ENCODE assay signal across 10 cellular contexts in the genomic region with DNA sequence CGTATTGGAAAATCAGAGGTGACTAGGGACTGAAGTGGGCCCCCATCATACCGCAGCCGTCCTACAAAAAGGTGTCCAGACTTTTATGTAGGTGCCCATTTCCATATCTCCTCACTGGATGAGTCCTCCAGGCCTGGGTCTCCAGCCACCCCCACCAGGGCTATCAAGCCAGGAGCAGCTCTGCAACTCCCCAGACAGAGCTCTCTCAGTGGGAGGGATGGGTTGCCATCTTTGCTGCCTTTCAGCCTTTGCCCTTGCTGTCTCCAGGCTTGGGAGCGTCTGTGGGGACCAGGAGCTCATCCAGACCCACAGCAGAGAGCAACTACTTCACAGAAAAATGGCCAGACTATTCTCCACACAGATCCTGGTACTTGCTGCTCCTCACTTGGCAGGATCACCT.
"Had no signal": no experiment of that assay in that cellular context is flagged by ENCODE, and none has a peak within 500 bp of the region (broad histone marks: within the 10 kb centered on the region; RNA-seq: fewer than 3 reads in every experiment).

No MANE protein-coding gene starts in this region.

- H3K4me1 ChIP-seq: HAP-1 had no signal

- H3K4me3 Mint-ChIP-seq: HFFc6, IgD-negative memory B cell had no signal

- H3K4me3 ChIP-seq: GM23248, HAP-1 had no signal

- FAIRE-seq: H54, HepG2 had no signal

- H2AFZ ChIP-seq: GM23248 had no signal

- H3K27me3 Mint-ChIP-seq: IgD-negative memory B cell had no signal

- H3K36me3 ChIP-seq: HAP-1 had no signal

- H3K27ac Mint-ChIP-seq: HFFc6, IgD-negative memory B cell had no signal

- H3K9ac ChIP-seq: GM23248 had no signal

- H3K36me3 Mint-ChIP-seq: IgD-negative memory B cell had no signal

- DNase-seq: GM23248, GOT3, HFFc6, KBM-7 had no signal

- H3K9me3 ChIP-seq: HAP-1 had no signal

- ATAC-seq: HCT116, HepG2 had no signal

- H3K27ac ChIP-seq: GM23248, HL-60 had no signal

- H3K4me1 Mint-ChIP-seq: IgD-negative memory B cell had no signal
